In genomic region chr17:75832164-75832651, GRCh38 we compare ENCODE assay signal across 8 cellular contexts. TPM values are rescaled to one million over a fixed set of nuclear protein-coding genes. Genes with fewer than 3 reads are reported as not detected.
DNase-seq lines count a peak whose midpoint lies in the region; ATAC-seq, FAIRE-seq and TF ChIP-seq lines count a peak whose summit lies in the region.

No MANE protein-coding gene starts in this region.

- H3K36me3 Mint-ChIP-seq in activated naive CD8-positive, alpha-beta T cell treated with anti-CD3 and anti-CD28 coated beads, Interleukin-2, amount 50 U/mL, for 24 hours (ENCODE audit: low read depth) = peaks cover 26% of the 10 kb centered on the region

- TF ChIP-seq CTCF in Loucy (conservative IDR thresholded peaks at IDR 0.05; ENCODE audit: low read length) = no peak
- no peak for TF ChIP-seq CTCF in HepG2 (CRISPR knock-in tag; IDR thresholded peaks at IDR 0.05)

- no peaks in the 10 kb centered on the region for H3K27me3 Mint-ChIP-seq in activated naive CD8-positive, alpha-beta T cell treated with anti-CD3 and anti-CD28 coated beads, Interleukin-2, amount 50 U/mL, for 24 hours

- in situ Hi-C loops in HepG2 (cut with HindIII; ENCODE audit: extremely low pct_ligation_motif_present, low pct_unique_long_range_greater_than_20kb) = no loop called here

- peak overlapping the region; percentile 95 for H3K27ac Mint-ChIP-seq in activated naive CD8-positive, alpha-beta T cell treated with anti-CD3 and anti-CD28 coated beads, Interleukin-2, amount 50 U/mL, for 24 hours

- H3K4me3 ChIP-seq in Loucy (ENCODE audit: low read length, poor library complexity, severe bottlenecking) (peak overlapping the region; percentile 27), HepG2 (replicated peaks in 1 of 3; ENCODE audit: insufficient read depth in 1 of 3, low read depth in 2 of 3, low read length in 3 of 3) (no peak overlapping the region)

- H3K27me3 ChIP-seq in Loucy (ENCODE audit: insufficient read depth, low read length, poor library complexity, severe bottlenecking) = no peaks in the 10 kb centered on the region
- no peaks in the 10 kb centered on the region for H3K27me3 ChIP-seq in HepG2 (ENCODE audit: control insufficient read depth in 1 of 2, insufficient read depth in 2 of 2, low read length in 2 of 2)

- intact Hi-C loops in HepG2 (cut with micrococcal nuclease; ENCODE audit: unreplicated experiment) = no loop called here

- no peak for TF ChIP-seq EP300 in HepG2 (IDR thresholded peaks at IDR 0.05; ENCODE audit: low read depth in 2 of 2, low read length in 2 of 2)
- no peak for TF ChIP-seq EP300 in HepG2 (CRISPR knock-in tag; IDR thresholded peaks at IDR 0.05; ENCODE audit: borderline replicate concordance)

- H3K4me1 ChIP-seq in Loucy (ENCODE audit: insufficient read depth, low read length, poor library complexity, severe bottlenecking) (peaks cover 21% of the 10 kb centered on the region), HepG2 (ENCODE audit: insufficient read depth, low read length) (peaks cover 13% of the 10 kb centered on the region)

- H3K4me2 ChIP-seq in Loucy (ENCODE audit: low read depth, low read length, poor library complexity, severe bottlenecking) (peak overlapping the region; percentile 50), HepG2 (ENCODE audit: low read depth, low read length) (no peak overlapping the region)

- POLR2A ChIA-PET in HepG2 (lab: Yijun Ruan, JAX) = interaction anchor here (3.2 kb wide), 2 partner anchors 12 to 52 kb away, joined by 11 to 15 read pairs; partner anchors contain the start of gene UNC13D

- CTCF ChIA-PET in HepG2 (lab: Yijun Ruan, JAX; ENCODE audit: low intra/inter-chr PET ratio, low total read pairs) = no interaction called here

- H2AFZ ChIP-seq in Loucy (ENCODE audit: low read length) = no peak overlapping the region
- H2AFZ ChIP-seq in HepG2 (ENCODE audit: low read length) = no peak overlapping the region

- TF ChIP-seq POLR2A in HepG2 (IDR thresholded peaks at IDR 0.05; ENCODE audit: insufficient read depth in 1 of 2, low read depth in 2 of 2, low read length in 2 of 2) = no peak

- H3K9me3 Mint-ChIP-seq in activated naive CD8-positive, alpha-beta T cell treated with anti-CD3 and anti-CD28 coated beads, Interleukin-2, amount 50 U/mL, for 24 hours = no peaks in the 10 kb centered on the region

- H3K9me2 ChIP-seq in Loucy (replicated peaks; ENCODE audit: low read depth, low read length) = no peaks in the 10 kb centered on the region

- DNase-seq in AG08396 (ENCODE audit: low spot score) (peak; percentile 70), HepG2 (ENCODE audit: low spot score) (no peak), SW 1271 (lab: John Stamatoyannopoulos, UW) (no peak), SHP77 (lab: John Stamatoyannopoulos, UW) (no peak), NCI-H187 treated with DMSO at 0.1 percent for 48 hours (lab: John Stamatoyannopoulos, UW) (no peak)
- peak; percentile 59 for DNase-seq in activated naive CD8-positive, alpha-beta T cell treated with anti-CD3 and anti-CD28 coated beads, Interleukin-2, amount 50 U/mL, for 24 hours

- 91% methylated on average over 10 of the region's 10 CpGs for WGBS in HepG2 (ENCODE audit: low lambda C conversion rate)

- peak; percentile 68 for ATAC-seq in activated naive CD8-positive, alpha-beta T cell treated with anti-CD3 and anti-CD28 coated beads, Interleukin-2, amount 50 U/mL, for 24 hours
- ATAC-seq in HepG2 (no peak), GM19467 (IDR thresholded peaks at IDR 0.05; ENCODE audit: unreplicated experiment) (no peak)

- peak overlapping the region; percentile 75 for H3K4me3 Mint-ChIP-seq in activated naive CD8-positive, alpha-beta T cell treated with anti-CD3 and anti-CD28 coated beads, Interleukin-2, amount 50 U/mL, for 24 hours

- H3K9me3 ChIP-seq in Loucy (ENCODE audit: insufficient read depth, low read depth, low read length) = no peaks in the 10 kb centered on the region
- H3K9me3 ChIP-seq in HepG2 (ENCODE audit: low read length) = no peaks in the 10 kb centered on the region

- H3K36me3 ChIP-seq in Loucy (ENCODE audit: insufficient read depth, low read length) = peaks cover 60% of the 10 kb centered on the region; the same call in 1 of the 2 replicates
- H3K36me3 ChIP-seq in HepG2 (replicated peaks in 1 of 2; ENCODE audit: control insufficient read depth in 1 of 2, insufficient read depth in 2 of 2, low read length in 2 of 2) = peaks cover 24 to 49% of the 10 kb centered on the region in 2 experiments; a peak in 4 of 5 replicates

- no peak for FAIRE-seq in HepG2 (lab: Jason Lieb, UNC)

- no peaks in the 10 kb centered on the region for H3F3A ChIP-seq in Loucy (ENCODE audit: low read depth)

- no peak overlapping the region for H3K27ac ChIP-seq in HepG2 (ENCODE audit: extremely low read length, insufficient read depth, low read length)

- no TSS peak for BruUV-seq in HepG2 (replicated peaks; lab: Mats Ljungman, UMichigan)

- H3K4me1 Mint-ChIP-seq in activated naive CD8-positive, alpha-beta T cell treated with anti-CD3 and anti-CD28 coated beads, Interleukin-2, amount 50 U/mL, for 24 hours = peaks cover 40% of the 10 kb centered on the region

- H3K79me2 ChIP-seq in Loucy (ENCODE audit: insufficient read depth, low read length) = peaks cover 4% of the 10 kb centered on the region; the same call in 1 of the 2 replicates
- H3K79me2 ChIP-seq in HepG2 (ENCODE audit: insufficient read depth, low read length) = no peaks in the 10 kb centered on the region

- no peak for TF ChIP-seq RAD21 in HepG2 (CRISPR knock-in tag; IDR thresholded peaks at IDR 0.05)

- H3K9ac ChIP-seq in Loucy (ENCODE audit: low read depth, low read length, poor library complexity, severe bottlenecking) (peak overlapping the region; percentile 38), HepG2 (ENCODE audit: insufficient read depth, low read depth, low read length) (no peak overlapping the region)

- peaks cover 41% of the 10 kb centered on the region for H4K20me1 ChIP-seq in Loucy (ENCODE audit: insufficient read depth, low read length, poor library complexity, severe bottlenecking)
- H4K20me1 ChIP-seq in HepG2 (ENCODE audit: insufficient read depth, low read length) = no peaks in the 10 kb centered on the region

RNA-seq across cellular contexts. Expression of gene UNC13D, which starts 12.0 kb away (rescaled TPM):
- 27.2 and 42.7 TPM in 2 replicates for total RNA-seq in HepG2 (2016; rRNA removed; fragmentation: Illumina TruSeq; extraction: Trizol)
- total RNA-seq in HepG2 (2016; cell fraction: cytosol; rRNA removed; fragmentation: Illumina TruSeq; extraction: Trizol; ENCODE audit: low read depth) = 14.5 and 15.7 TPM in 2 replicates
- total RNA-seq in HepG2 (2016; cell fraction: insoluble cytoplasmic fraction; rRNA removed; fragmentation: Illumina TruSeq; extraction: Trizol) = 22.9 and 43.4 TPM in 2 replicates
- 23.8 and 27.2 TPM in 2 replicates for total RNA-seq in HepG2 (2016; cell fraction: membrane; rRNA removed; fragmentation: Illumina TruSeq; extraction: Trizol)
- 38.7 and 48.5 TPM in 2 replicates for total RNA-seq in HepG2 (2016; cell fraction: nucleus; rRNA removed; fragmentation: Illumina TruSeq; extraction: Trizol)
- polyA plus RNA-seq in HepG2 (2011; rRNA removed) = 29.7 and 40.0 TPM in 2 replicates
- polyA plus RNA-seq in HepG2 (2011; cell fraction: cytosol; rRNA removed) = 7.5 and 12.9 TPM in 2 replicates
- polyA plus RNA-seq in HepG2 (2011; cell fraction: nucleus; rRNA removed) = 244 and 327 TPM in 2 replicates
- polyA plus RNA-seq in HepG2 (2012) = 21.7 and 27.3 TPM in 2 replicates
- 6.0 and 6.9 TPM in 2 replicates for polyA plus RNA-seq in HepG2 (2016; cell fraction: cytosol; fragmentation: Illumina TruSeq; extraction: Trizol; ENCODE audit: low read depth)
- 21.6 and 29.9 TPM in 2 replicates for polyA plus RNA-seq in HepG2 (2016; cell fraction: insoluble cytoplasmic fraction; fragmentation: Illumina TruSeq; extraction: Trizol; ENCODE audit: low read depth)
- polyA plus RNA-seq in HepG2 (2016; cell fraction: membrane; fragmentation: Illumina TruSeq; extraction: Trizol; ENCODE audit: low read depth) = 17.3 and 18.9 TPM in 2 replicates
- 126 and 127 TPM in 2 replicates for polyA plus RNA-seq in HepG2 (2016; cell fraction: nucleus; fragmentation: Illumina TruSeq; extraction: Trizol; ENCODE audit: insufficient read depth, low read depth)
- 76.6 and 82.7 TPM in 2 replicates for polyA minus RNA-seq in HepG2 (2011; rRNA and poly(A)+ RNA removed; ENCODE audit: low replicate concordance)
- polyA minus RNA-seq in HepG2 (2011; cell fraction: cytosol; rRNA and poly(A)+ RNA removed) = 20.3 and 24.5 TPM in 2 replicates
- 59.1 and 68.5 TPM in 2 replicates for polyA minus RNA-seq in HepG2 (2011; cell fraction: nucleus; rRNA and poly(A)+ RNA removed)

RNA-seq across cellular contexts. Expression of gene WBP2, which starts 22.9 kb away (rescaled TPM):
- 28.2 and 29.2 TPM in 2 replicates for total RNA-seq in HepG2 (2016; rRNA removed; fragmentation: Illumina TruSeq; extraction: Trizol)
- 15.4 and 19.3 TPM in 2 replicates for total RNA-seq in HepG2 (2016; cell fraction: cytosol; rRNA removed; fragmentation: Illumina TruSeq; extraction: Trizol; ENCODE audit: low read depth)
- total RNA-seq in HepG2 (2016; cell fraction: insoluble cytoplasmic fraction; rRNA removed; fragmentation: Illumina TruSeq; extraction: Trizol) = 23.5 and 33.2 TPM in 2 replicates
- total RNA-seq in HepG2 (2016; cell fraction: membrane; rRNA removed; fragmentation: Illumina TruSeq; extraction: Trizol) = 22.1 and 25.3 TPM in 2 replicates
- 17.9 and 23.5 TPM in 2 replicates for total RNA-seq in HepG2 (2016; cell fraction: nucleus; rRNA removed; fragmentation: Illumina TruSeq; extraction: Trizol)
- polyA plus RNA-seq in HepG2 (2011; rRNA removed) = 29.5 and 34.6 TPM in 2 replicates
- polyA plus RNA-seq in HepG2 (2011; cell fraction: cytosol; rRNA removed) = 24.9 and 26.1 TPM in 2 replicates
- 77.1 and 77.4 TPM in 2 replicates for polyA plus RNA-seq in HepG2 (2011; cell fraction: nucleus; rRNA removed)
- 95.2 and 97.1 TPM in 2 replicates for polyA plus RNA-seq in HepG2 (2012)
- 14.4 and 17.2 TPM in 2 replicates for polyA plus RNA-seq in HepG2 (2016; cell fraction: cytosol; fragmentation: Illumina TruSeq; extraction: Trizol; ENCODE audit: low read depth)
- 51.6 and 76.7 TPM in 2 replicates for polyA plus RNA-seq in HepG2 (2016; cell fraction: insoluble cytoplasmic fraction; fragmentation: Illumina TruSeq; extraction: Trizol; ENCODE audit: low read depth)
- 27.3 and 29.7 TPM in 2 replicates for polyA plus RNA-seq in HepG2 (2016; cell fraction: membrane; fragmentation: Illumina TruSeq; extraction: Trizol; ENCODE audit: low read depth)
- polyA plus RNA-seq in HepG2 (2016; cell fraction: nucleus; fragmentation: Illumina TruSeq; extraction: Trizol; ENCODE audit: insufficient read depth, low read depth) = 87.1 and 89.4 TPM in 2 replicates
- 39.8 and 42.3 TPM in 2 replicates for polyA minus RNA-seq in HepG2 (2011; rRNA and poly(A)+ RNA removed; ENCODE audit: low replicate concordance)
- polyA minus RNA-seq in HepG2 (2011; cell fraction: cytosol; rRNA and poly(A)+ RNA removed) = 35.5 and 39.9 TPM in 2 replicates
- polyA minus RNA-seq in HepG2 (2011; cell fraction: nucleus; rRNA and poly(A)+ RNA removed) = 30.1 and 38.2 TPM in 2 replicates

RNA-seq across cellular contexts. Expression of gene TRIM47, which starts 46.2 kb away (rescaled TPM):
- 59.7 and 82.0 TPM in 2 replicates for total RNA-seq in HepG2 (2016; rRNA removed; fragmentation: Illumina TruSeq; extraction: Trizol)
- 24.8 and 27.6 TPM in 2 replicates for total RNA-seq in HepG2 (2016; cell fraction: cytosol; rRNA removed; fragmentation: Illumina TruSeq; extraction: Trizol; ENCODE audit: low read depth)
- total RNA-seq in HepG2 (2016; cell fraction: insoluble cytoplasmic fraction; rRNA removed; fragmentation: Illumina TruSeq; extraction: Trizol) = 52.0 and 87.1 TPM in 2 replicates
- total RNA-seq in HepG2 (2016; cell fraction: membrane; rRNA removed; fragmentation: Illumina TruSeq; extraction: Trizol) = 34.8 and 37.7 TPM in 2 replicates
- 65.7 and 73.6 TPM in 2 replicates for total RNA-seq in HepG2 (2016; cell fraction: nucleus; rRNA removed; fragmentation: Illumina TruSeq; extraction: Trizol)
- polyA plus RNA-seq in HepG2 (2011; rRNA removed) = 33.5 and 45.8 TPM in 2 replicates
- polyA plus RNA-seq in HepG2 (2011; cell fraction: cytosol; rRNA removed) = 29.2 and 33.8 TPM in 2 replicates
- 126 and 158 TPM in 2 replicates for polyA plus RNA-seq in HepG2 (2011; cell fraction: nucleus; rRNA removed)
- polyA plus RNA-seq in HepG2 (2012) = 46.3 and 58.3 TPM in 2 replicates
- 11.8 and 13.6 TPM in 2 replicates for polyA plus RNA-seq in HepG2 (2016; cell fraction: cytosol; fragmentation: Illumina TruSeq; extraction: Trizol; ENCODE audit: low read depth)
- 67.4 and 93.5 TPM in 2 replicates for polyA plus RNA-seq in HepG2 (2016; cell fraction: insoluble cytoplasmic fraction; fragmentation: Illumina TruSeq; extraction: Trizol; ENCODE audit: low read depth)
- polyA plus RNA-seq in HepG2 (2016; cell fraction: membrane; fragmentation: Illumina TruSeq; extraction: Trizol; ENCODE audit: low read depth) = 24.7 and 30.6 TPM in 2 replicates
- 129 and 138 TPM in 2 replicates for polyA plus RNA-seq in HepG2 (2016; cell fraction: nucleus; fragmentation: Illumina TruSeq; extraction: Trizol; ENCODE audit: insufficient read depth, low read depth)
- polyA minus RNA-seq in HepG2 (2011; rRNA and poly(A)+ RNA removed; ENCODE audit: low replicate concordance) = 24.4 and 64.0 TPM in 2 replicates
- polyA minus RNA-seq in HepG2 (2011; cell fraction: cytosol; rRNA and poly(A)+ RNA removed) = 30.4 and 41.4 TPM in 2 replicates
- 31.9 and 40.8 TPM in 2 replicates for polyA minus RNA-seq in HepG2 (2011; cell fraction: nucleus; rRNA and poly(A)+ RNA removed)

RNA-seq across cellular contexts. Expression of gene UNK, which starts 47.6 kb away (rescaled TPM):
- 28.6 and 33.0 TPM in 2 replicates for total RNA-seq in HepG2 (2016; rRNA removed; fragmentation: Illumina TruSeq; extraction: Trizol)
- 37.2 and 44.0 TPM in 2 replicates for total RNA-seq in HepG2 (2016; cell fraction: cytosol; rRNA removed; fragmentation: Illumina TruSeq; extraction: Trizol; ENCODE audit: low read depth)
- total RNA-seq in HepG2 (2016; cell fraction: insoluble cytoplasmic fraction; rRNA removed; fragmentation: Illumina TruSeq; extraction: Trizol) = 21.2 and 33.0 TPM in 2 replicates
- total RNA-seq in HepG2 (2016; cell fraction: membrane; rRNA removed; fragmentation: Illumina TruSeq; extraction: Trizol) = 58.6 and 59.5 TPM in 2 replicates
- 38.6 and 43.6 TPM in 2 replicates for total RNA-seq in HepG2 (2016; cell fraction: nucleus; rRNA removed; fragmentation: Illumina TruSeq; extraction: Trizol)
- polyA plus RNA-seq in HepG2 (2011; rRNA removed) = 30.7 and 31.6 TPM in 2 replicates
- polyA plus RNA-seq in HepG2 (2011; cell fraction: cytosol; rRNA removed) = 18.7 and 21.7 TPM in 2 replicates
- polyA plus RNA-seq in HepG2 (2011; cell fraction: nucleus; rRNA removed) = 50.0 and 56.4 TPM in 2 replicates
- 20.8 and 23.9 TPM in 2 replicates for polyA plus RNA-seq in HepG2 (2012)
- polyA plus RNA-seq in HepG2 (2016; cell fraction: cytosol; fragmentation: Illumina TruSeq; extraction: Trizol; ENCODE audit: low read depth) = 55.3 and 62.7 TPM in 2 replicates
- polyA plus RNA-seq in HepG2 (2016; cell fraction: insoluble cytoplasmic fraction; fragmentation: Illumina TruSeq; extraction: Trizol; ENCODE audit: low read depth) = 28.7 and 35.1 TPM in 2 replicates
- 64.7 and 69.9 TPM in 2 replicates for polyA plus RNA-seq in HepG2 (2016; cell fraction: membrane; fragmentation: Illumina TruSeq; extraction: Trizol; ENCODE audit: low read depth)
- 52.8 and 60.0 TPM in 2 replicates for polyA plus RNA-seq in HepG2 (2016; cell fraction: nucleus; fragmentation: Illumina TruSeq; extraction: Trizol; ENCODE audit: insufficient read depth, low read depth)
- 24.3 and 28.1 TPM in 2 replicates for polyA minus RNA-seq in HepG2 (2011; rRNA and poly(A)+ RNA removed; ENCODE audit: low replicate concordance)
- polyA minus RNA-seq in HepG2 (2011; cell fraction: cytosol; rRNA and poly(A)+ RNA removed) = 10.4 and 14.9 TPM in 2 replicates
- polyA minus RNA-seq in HepG2 (2011; cell fraction: nucleus; rRNA and poly(A)+ RNA removed) = 78.9 and 91.3 TPM in 2 replicates

Comparison
In these comparisons a context has a peak if more than half of its experiments do, and no peak if none do; other contexts are left out.
1. DNase-seq: peak in AG08396 (single experiment) and activated naive CD8-positive, alpha-beta T cell treated with anti-CD3 and anti-CD28 coated beads, Interleukin-2, amount 50 U/mL, for 24 hours (single experiment); none in HepG2 (single experiment), SW 1271 (0 of 2), SHP77 (0 of 2) and NCI-H187 treated with DMSO at 0.1 percent for 48 hours (single experiment).